ENCODE assay signal across 8 cellular contexts in genomic region chrX:48539345-48540014, GRCh38. TPM values are rescaled to one million over a fixed set of nuclear protein-coding genes. Genes with fewer than 3 reads are reported as not detected.
DNase-seq lines count a peak whose midpoint lies in the region; ATAC-seq and TF ChIP-seq lines count a peak whose summit lies in the region.

TSS of gene TBC1D25 (plus strand) at chrX:48539714. CDS start at chrX:48539798, 84 bp downstream.

- peak within 1 kb of the TSS; percentile 96 for H2AFZ ChIP-seq in PC-3 (ENCODE audit: low read length)

- CTCF ChIA-PET in PC-3 (lab: Charles Lee): interaction anchor here (0.7 kb wide), 2 partner anchors 19 to 64 kb away, joined by 3 to 7 read pairs; partner anchors contain the start of gene FTSJ1

- peak within 1 kb of the TSS; percentile 77 for H3K4me2 ChIP-seq in PC-3 (ENCODE audit: low read length)

- H3F3A ChIP-seq in PC-3 (ENCODE audit: low read length, unreplicated experiment): no peaks in the 10 kb centered on the region

- POLR2A ChIA-PET in PC-3 (lab: Charles Lee; ENCODE audit: unreplicated experiment): interaction anchor here (0.6 kb wide), 1 partner anchor 11 kb away, joined by 3 read pairs; no protein-coding TSS in a partner anchor

- peak within 1 kb of the TSS; percentile 88 for H3K9ac ChIP-seq in PC-3 (ENCODE audit: low read length)
- peak within 1 kb of the TSS; percentile 54 to 90 for H3K9ac ChIP-seq in mucosa of rectum (ENCODE audit: low read depth in 1 of 2, low read length in 2 of 2)

- peaks cover 9% of the 10 kb centered on the region for H3K4me1 ChIP-seq in PC-3 (ENCODE audit: insufficient read depth, low read length)
- peaks cover 3 to 5% of the 10 kb centered on the region in 2 donors for H3K4me1 ChIP-seq in mucosa of rectum (ENCODE audit: control insufficient read depth in 2 of 2, insufficient read depth in 2 of 2, low read length in 2 of 2)

- H3K27me3 ChIP-seq in PC-3 (ENCODE audit: low read length) (no peaks in the 10 kb centered on the region), mucosa of rectum (ENCODE audit: control insufficient read depth in 2 of 2, insufficient read depth in 2 of 2, low read length in 2 of 2) (no peaks in the 10 kb centered on the region)

- H3K9me3 ChIP-seq in PC-3 (ENCODE audit: low read length): no peaks in the 10 kb centered on the region
- no peaks in the 10 kb centered on the region for H3K9me3 ChIP-seq in mucosa of rectum (ENCODE audit: control insufficient read depth in 2 of 2, low read length in 2 of 2)

- H3K79me2 ChIP-seq in PC-3 (ENCODE audit: low read length): peaks cover 21% of the 10 kb centered on the region

- BruUV-seq in PC-3 (replicated peaks; lab: Mats Ljungman, UMichigan): no TSS peak

- H4K20me1 ChIP-seq in PC-3 (ENCODE audit: low read length): no peaks in the 10 kb centered on the region

- H3K27ac ChIP-seq in PC-3 (ENCODE audit: low read length): peak within 1 kb of the TSS; percentile 68
- peak within 1 kb of the TSS; percentile 83 to 85 for H3K27ac ChIP-seq in mucosa of rectum (ENCODE audit: low read depth in 2 of 2, low read length in 2 of 2)

- H3K9me2 ChIP-seq in PC-3 (replicated peaks; ENCODE audit: low read length): no peaks in the 10 kb centered on the region

- TF ChIP-seq CTCF in PC-3 (conservative IDR thresholded peaks at IDR 0.05; ENCODE audit: low read depth, low read length): peak; percentile 58
- TF ChIP-seq CTCF in epithelial cell of proximal tubule (conservative IDR thresholded peaks at IDR 0.05; ENCODE audit: low read depth, low read length): peak; percentile 35

- H3K4me3 ChIP-seq in Jurkat, Clone E6-1 (ENCODE audit: low read length): peak within 1 kb of the TSS; percentile 70
- peak within 1 kb of the TSS; percentile 84 for H3K4me3 ChIP-seq in PC-3 (ENCODE audit: low read length)
- H3K4me3 ChIP-seq in epithelial cell of proximal tubule (ENCODE audit: low read depth, low read length): peak within 1 kb of the TSS; percentile 75
- H3K4me3 ChIP-seq in mucosa of rectum (ENCODE audit: low read length in 2 of 2): peak within 1 kb of the TSS; percentile 76 to 77

- DNase-seq in DMS153 (lab: John Stamatoyannopoulos, UW) (peak; percentile 91), PC-3 (peak; percentile 95), epithelial cell of proximal tubule (ENCODE audit: low read depth) (peak; percentile 64)
- peak; percentile 97 for DNase-seq in Jurkat, Clone E6-1 (ENCODE audit: low read depth, low spot score)
- peak; percentile 94 for DNase-seq in activated T-cell treated with anti-CD3 and anti-CD28 coated beads, Interleukin-2, amount 50 U/mL, for 1 hour
- DNase-seq in stimulated activated CD8-positive, alpha-beta memory T cell treated with anti-CD3 and anti-CD28 coated beads, Interleukin-4, amount 100 ng/mL, for 48 hours: peak; percentile 96

- ATAC-seq in GM21529 (IDR thresholded peaks at IDR 0.05; ENCODE audit: unreplicated experiment): peak; percentile 78
- peak; percentile 86 for ATAC-seq in PC-3

- H3K36me3 ChIP-seq in PC-3 (ENCODE audit: low read depth, low read length): no peaks in the 10 kb centered on the region; the same call in 1 of the 2 replicates
- peaks cover 0 to under 1% of the 10 kb centered on the region in 2 donors for H3K36me3 ChIP-seq in mucosa of rectum (ENCODE audit: control insufficient read depth in 2 of 2, insufficient read depth in 2 of 2, low read length in 2 of 2)

- intact Hi-C loops in PC-3 (cut with micrococcal nuclease): no loop called here

RNA-seq across cellular contexts. Expression of gene TBC1D25, which starts in this region (rescaled TPM):
- polyA plus RNA-seq in Jurkat, Clone E6-1 (2012; ENCODE audit: insufficient read depth, insufficient read length): 11.7 TPM
- total RNA-seq in PC-3 (2014; rRNA removed) (11.3 and 24.2 TPM in 2 replicates), epithelial cell of proximal tubule (7.4 and 10.7 TPM in 2 replicates)

Comparison
In these comparisons a context has a peak if more than half of its experiments do, and no peak if none do; other contexts are left out.
1. Peak in every context shown above with its lines: DNase-seq, ATAC-seq, H3K4me3 ChIP-seq and H3K27ac ChIP-seq.